ENCODE assay signal across 1 cellular context in the genomic region with DNA sequence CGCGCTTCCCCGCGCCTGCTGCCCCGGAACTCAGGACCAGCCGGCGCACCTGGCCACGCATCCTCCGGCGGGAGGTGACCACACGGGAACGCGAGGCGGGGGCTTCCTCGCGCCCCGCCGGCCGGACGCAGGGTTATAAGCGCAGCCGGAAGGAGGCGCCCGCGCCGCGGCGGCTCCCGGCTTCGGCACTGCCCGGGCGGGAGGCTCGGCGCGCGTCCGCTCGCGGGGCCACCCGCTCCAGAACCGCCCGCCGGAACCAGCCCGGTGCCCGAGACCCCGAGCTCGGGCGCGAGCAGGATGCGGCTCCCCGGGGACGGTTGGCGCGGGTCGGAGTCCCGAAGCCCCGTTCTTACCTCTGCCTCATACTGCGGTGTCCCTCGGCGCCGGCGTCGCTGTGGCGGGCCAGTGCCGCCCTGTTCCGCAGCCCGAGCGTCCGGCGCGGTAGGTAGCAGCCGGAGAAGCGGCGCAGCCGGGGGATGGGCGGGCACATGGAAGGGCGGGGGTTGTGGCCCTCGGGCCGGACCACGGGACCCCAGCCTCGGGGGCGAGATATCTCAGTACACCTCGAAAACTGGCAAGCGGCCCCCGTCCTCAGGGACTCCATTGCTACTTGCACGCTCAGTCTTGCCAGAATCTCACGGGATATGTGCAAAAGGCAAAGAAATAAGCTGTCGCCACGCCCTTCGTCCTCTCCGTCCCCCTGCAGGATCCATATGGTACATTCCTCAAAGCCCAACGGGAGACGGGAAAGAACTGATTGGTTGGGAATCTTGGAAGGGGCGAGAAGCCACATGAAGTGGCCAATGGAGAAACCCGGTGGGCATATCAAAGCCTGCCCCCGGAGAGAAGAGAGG.
A peak's percentile ranks its signal among the peaks of the same experiment; 100 is the strongest.
TF ChIP-seq lines count a peak whose summit lies in the region.

No MANE protein-coding gene starts in this region.

TF ChIP-seq in SK-N-SH, 30 proteins besides CTCF, POLR2A, EP300 and RAD21 (continued from another document):
- TF ChIP-seq SIN3A (IDR thresholded peaks at IDR 0.05; ENCODE audit: borderline replicate concordance, low read depth, low read length), result 0 out of 2 replicates have a peak, but pooled peaks have one; percentile 36
- TF ChIP-seq TAF1 (IDR thresholded peaks at IDR 0.05; ENCODE audit: borderline replicate concordance, low read depth, low read length), result peak; percentile 89
- TF ChIP-seq, protein P1, sequence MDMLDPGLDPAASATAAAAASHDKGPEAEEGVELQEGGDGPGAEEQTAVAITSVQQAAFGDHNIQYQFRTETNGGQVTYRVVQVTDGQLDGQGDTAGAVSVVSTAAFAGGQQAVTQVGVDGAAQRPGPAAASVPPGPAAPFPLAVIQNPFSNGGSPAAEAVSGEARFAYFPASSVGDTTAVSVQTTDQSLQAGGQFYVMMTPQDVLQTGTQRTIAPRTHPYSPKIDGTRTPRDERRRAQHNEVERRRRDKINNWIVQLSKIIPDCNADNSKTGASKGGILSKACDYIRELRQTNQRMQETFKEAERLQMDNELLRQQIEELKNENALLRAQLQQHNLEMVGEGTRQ (IDR thresholded peaks at IDR 0.05; ENCODE audit: borderline replicate concordance, low read depth, low read length), result no peak
- 0 out of 2 replicates have a peak, but pooled peaks have one; percentile 31 for TF ChIP-seq TEAD4 (IDR thresholded peaks at IDR 0.05; ENCODE audit: borderline replicate concordance, insufficient read depth)
- peak; percentile 43 for TF ChIP-seq SMC3 (IDR thresholded peaks at IDR 0.05; ENCODE audit: low read depth, low read length)
- TF ChIP-seq MXI1 (IDR thresholded peaks at IDR 0.05; ENCODE audit: low read depth, low read length), result peak; percentile 52; the same call in 1 of the 2 replicates
- TF ChIP-seq GATA2 (CRISPR knock-in tag; IDR thresholded peaks at IDR 0.05), result no peak
- TF ChIP-seq NRF1 (IDR thresholded peaks at IDR 0.05; ENCODE audit: low read depth, low read length), result 0 out of 2 replicates have a peak, but pooled peaks have one; percentile 2
- TF ChIP-seq, protein P2, sequence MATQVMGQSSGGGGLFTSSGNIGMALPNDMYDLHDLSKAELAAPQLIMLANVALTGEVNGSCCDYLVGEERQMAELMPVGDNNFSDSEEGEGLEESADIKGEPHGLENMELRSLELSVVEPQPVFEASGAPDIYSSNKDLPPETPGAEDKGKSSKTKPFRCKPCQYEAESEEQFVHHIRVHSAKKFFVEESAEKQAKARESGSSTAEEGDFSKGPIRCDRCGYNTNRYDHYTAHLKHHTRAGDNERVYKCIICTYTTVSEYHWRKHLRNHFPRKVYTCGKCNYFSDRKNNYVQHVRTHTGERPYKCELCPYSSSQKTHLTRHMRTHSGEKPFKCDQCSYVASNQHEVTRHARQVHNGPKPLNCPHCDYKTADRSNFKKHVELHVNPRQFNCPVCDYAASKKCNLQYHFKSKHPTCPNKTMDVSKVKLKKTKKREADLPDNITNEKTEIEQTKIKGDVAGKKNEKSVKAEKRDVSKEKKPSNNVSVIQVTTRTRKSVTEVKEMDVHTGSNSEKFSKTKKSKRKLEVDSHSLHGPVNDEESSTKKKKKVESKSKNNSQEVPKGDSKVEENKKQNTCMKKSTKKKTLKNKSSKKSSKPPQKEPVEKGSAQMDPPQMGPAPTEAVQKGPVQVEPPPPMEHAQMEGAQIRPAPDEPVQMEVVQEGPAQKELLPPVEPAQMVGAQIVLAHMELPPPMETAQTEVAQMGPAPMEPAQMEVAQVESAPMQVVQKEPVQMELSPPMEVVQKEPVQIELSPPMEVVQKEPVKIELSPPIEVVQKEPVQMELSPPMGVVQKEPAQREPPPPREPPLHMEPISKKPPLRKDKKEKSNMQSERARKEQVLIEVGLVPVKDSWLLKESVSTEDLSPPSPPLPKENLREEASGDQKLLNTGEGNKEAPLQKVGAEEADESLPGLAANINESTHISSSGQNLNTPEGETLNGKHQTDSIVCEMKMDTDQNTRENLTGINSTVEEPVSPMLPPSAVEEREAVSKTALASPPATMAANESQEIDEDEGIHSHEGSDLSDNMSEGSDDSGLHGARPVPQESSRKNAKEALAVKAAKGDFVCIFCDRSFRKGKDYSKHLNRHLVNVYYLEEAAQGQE (IDR thresholded peaks at IDR 0.05; ENCODE audit: low read depth, low read length), result 0 out of 2 replicates have a peak, but pooled peaks have one; percentile 15
- TF ChIP-seq, protein P3, sequence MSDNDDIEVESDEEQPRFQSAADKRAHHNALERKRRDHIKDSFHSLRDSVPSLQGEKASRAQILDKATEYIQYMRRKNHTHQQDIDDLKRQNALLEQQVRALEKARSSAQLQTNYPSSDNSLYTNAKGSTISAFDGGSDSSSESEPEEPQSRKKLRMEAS (IDR thresholded peaks at IDR 0.05; ENCODE audit: low read depth), result peak; percentile 90
